Comparison of ENCODE assay signal across 8 cellular contexts in the genomic region with DNA sequence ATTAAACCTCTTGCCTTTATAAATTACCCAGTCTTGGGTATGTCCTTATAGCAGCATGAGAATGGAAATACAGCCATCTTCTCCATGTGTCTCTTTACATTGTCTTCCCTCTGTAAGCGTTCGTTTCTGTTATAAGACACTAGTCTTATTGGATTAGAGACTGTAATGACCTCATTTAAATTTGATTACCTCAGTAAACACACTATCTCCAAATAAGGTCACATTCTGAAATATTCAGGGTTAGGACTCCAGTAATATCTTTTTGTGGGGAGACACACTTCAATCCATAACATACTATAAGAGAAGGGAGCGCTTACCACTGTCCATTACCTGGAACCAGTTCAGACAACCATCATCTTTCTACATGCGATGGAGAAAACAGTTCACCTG. TPM values are rescaled to one million over a fixed set of nuclear protein-coding genes. Genes with fewer than 3 reads are reported as not detected.
A peak's percentile ranks its signal among the peaks of the same experiment; 100 is the strongest.
DNase-seq lines count a peak whose midpoint lies in the region; ATAC-seq, FAIRE-seq and TF ChIP-seq lines count a peak whose summit lies in the region.

No MANE protein-coding gene starts in this region.

- no peak for DNase-seq in activated CD8-positive, alpha-beta memory T cell treated with anti-CD3 and anti-CD28 coated beads, Interleukin-2, amount 10 ng/mL, durations not matched to agents 7 days and 5 days
- no peak for DNase-seq in activated CD8-positive, alpha-beta memory T cell treated with anti-CD3 and anti-CD28 coated beads for 24 hours
- DNase-seq in NCI-H146 (lab: John Stamatoyannopoulos, UW): peak; percentile 54
- DNase-seq in GM12878 (ENCODE audit: low read depth, low spot score): no peak
- no peak for DNase-seq in midbrain (lab: John Stamatoyannopoulos, UW)

- H3K27ac ChIP-seq in GM12878 (ENCODE audit: control insufficient read depth, insufficient read depth): peak overlapping the region; percentile 100

- no peak for TF ChIP-seq RAD21 in GM12878 (IDR thresholded peaks at IDR 0.05; ENCODE audit: insufficient read depth, low read depth, low read length)

- peak overlapping the region; percentile 91 for H3K4me3 Mint-ChIP-seq in activated CD8-positive, alpha-beta memory T cell treated with anti-CD3 and anti-CD28 coated beads, Interleukin-2, amount 10 ng/mL, durations not matched to agents 7 days and 5 days
- H3K4me3 Mint-ChIP-seq in stimulated activated memory B cell treated with anti-CD40 and anti-IgM and Interleukin-4, amounts not matched to agents 10 μg/mL and 1 μg/mL and 100 μg/mL, for 72 hours: peak overlapping the region; percentile 96

- H3K27me3 Mint-ChIP-seq in activated CD8-positive, alpha-beta memory T cell treated with anti-CD3 and anti-CD28 coated beads, Interleukin-2, amount 10 ng/mL, durations not matched to agents 7 days and 5 days: peaks cover 2% of the 10 kb centered on the region
- H3K27me3 Mint-ChIP-seq in stimulated activated memory B cell treated with anti-CD40 and anti-IgM and Interleukin-4, amounts not matched to agents 10 μg/mL and 1 μg/mL and 100 μg/mL, for 72 hours: no peaks in the 10 kb centered on the region

- no peaks in the 10 kb centered on the region; a peak in 1 of 4 replicates for H3K36me3 ChIP-seq in GM12878 (ENCODE audit: control insufficient read depth in 2 of 2, insufficient read depth in 2 of 2, low read length in 1 of 2)

- H3K79me2 ChIP-seq in GM12878 (ENCODE audit: control insufficient read depth, insufficient read depth, low read length): peaks cover 52% of the 10 kb centered on the region

- H3K4me1 Mint-ChIP-seq in activated CD8-positive, alpha-beta memory T cell treated with anti-CD3 and anti-CD28 coated beads, Interleukin-2, amount 10 ng/mL, durations not matched to agents 7 days and 5 days: peaks cover 59% of the 10 kb centered on the region
- H3K4me1 Mint-ChIP-seq in stimulated activated memory B cell treated with anti-CD40 and anti-IgM and Interleukin-4, amounts not matched to agents 10 μg/mL and 1 μg/mL and 100 μg/mL, for 72 hours: peaks cover 71% of the 10 kb centered on the region

- 0% methylated on average over 4 of the region's 4 CpGs for WGBS in GM12878 (ENCODE audit: insufficient coverage, insufficient replicate concordance, low lambda C conversion rate, missing lambda C conversion rate)

- intact Hi-C loops in GM12878 (cut with micrococcal nuclease; ENCODE audit: unreplicated experiment): loop anchor here (1.0 to 10.0 kb wide), 3 partner anchors 97 to 270 kb away; a partner anchor contains a TSS

- in situ Hi-C loops in GM12878 (cut with MboI): no loop called here

- FAIRE-seq in GM12878 (lab: Jason Lieb, UNC): no peak

- POLR2A ChIA-PET in GM12878 (lab: Charles Lee): interaction anchor here (1.0 to 4.8 kb wide), 3 partner anchors 9 to 37 kb away, joined by 3 to 25 read pairs (median 5); no protein-coding TSS in a partner anchor

- no peaks in the 10 kb centered on the region for H3K9me3 Mint-ChIP-seq in activated CD8-positive, alpha-beta memory T cell treated with anti-CD3 and anti-CD28 coated beads, Interleukin-2, amount 10 ng/mL, durations not matched to agents 7 days and 5 days (ENCODE audit: low read depth)
- peaks cover 4% of the 10 kb centered on the region for H3K9me3 Mint-ChIP-seq in stimulated activated memory B cell treated with anti-CD40 and anti-IgM and Interleukin-4, amounts not matched to agents 10 μg/mL and 1 μg/mL and 100 μg/mL, for 72 hours

- CTCF ChIA-PET in activated CD8-positive, alpha-beta memory T cell treated with anti-CD3 and anti-CD28 coated beads, Interleukin-2, amount 10 ng/mL, durations not matched to agents 7 days and 5 days (lab: Charles Lee): interaction anchor here (0.6 to 1.7 kb wide), 6 partner anchors 9 to 169 kb away, joined by 3 to 6 read pairs (median 3); no protein-coding TSS in a partner anchor
- CTCF ChIA-PET in GM12878 (lab: Yijun Ruan, JAX): interaction anchor here (1.3 to 3.3 kb wide), 3 partner anchors 36 to 353 kb away, joined by 4 to 12 read pairs (median 7); no protein-coding TSS in a partner anchor

- RAD21 ChIA-PET in GM12878 (lab: Charles Lee; ENCODE audit: unreplicated experiment): interaction anchor here (0.7 to 5.7 kb wide), 9 partner anchors 10 to 280 kb away, joined by 3 to 36 read pairs (median 4); no protein-coding TSS in a partner anchor

- H3K9ac ChIP-seq in GM12878 (ENCODE audit: control insufficient read depth, insufficient read depth, low read length): peak overlapping the region; percentile 96

- H4K20me1 ChIP-seq in GM12878 (ENCODE audit: control insufficient read depth, insufficient read depth): no peaks in the 10 kb centered on the region

- BruUV-seq in GM12878 (replicated peaks; lab: Mats Ljungman, UMichigan): TSS peak; percentile 96

- SMC1A ChIA-PET in GM12878 (lab: Charles Lee; ENCODE audit: uncharacterized antibody, unreplicated experiment): interaction anchor here (0.8 to 4.7 kb wide), 13 partner anchors 9 to 281 kb away, joined by 3 to 34 read pairs (median 5); no protein-coding TSS in a partner anchor

- no peaks in the 10 kb centered on the region; the same call in 2 of the 3 replicates for H3K9me3 ChIP-seq in GM12878 (replicated peaks; ENCODE audit: control insufficient read depth, insufficient read depth, low read length)

- no peaks in the 10 kb centered on the region for H3K27me3 ChIP-seq in GM12878 (replicated peaks in 1 of 2; ENCODE audit: control insufficient read depth in 2 of 2, insufficient read depth in 2 of 2, low read length in 1 of 2)

- TF ChIP-seq CTCF in GM12878 (IDR thresholded peaks at IDR 0.05 in 2 of 3, conservative IDR thresholded peaks at IDR 0.05 in 1 of 3; ENCODE audit: control insufficient read depth in 2 of 3, extremely low read depth in 1 of 3, insufficient read depth in 1 of 3, low read depth in 3 of 3, low read length in 3 of 3): no peak

- TF ChIP-seq POLR2A in GM12878 (IDR thresholded peaks at IDR 0.05; ENCODE audit: low read depth, low read length): no peak

- H2AFZ ChIP-seq in GM12878 (ENCODE audit: control insufficient read depth, low read depth, low read length): no peak overlapping the region

- H3K4me1 ChIP-seq in GM12878 (ENCODE audit: control insufficient read depth, insufficient read depth, low read length): peaks cover 30% of the 10 kb centered on the region

- TF ChIP-seq EP300 in GM12878 (IDR thresholded peaks at IDR 0.05; ENCODE audit: borderline replicate concordance in 1 of 2, control insufficient read depth in 1 of 2, low read depth in 2 of 2, low read length in 2 of 2): no peak

- peak overlapping the region; percentile 70 for H3K4me2 ChIP-seq in GM12878 (ENCODE audit: control insufficient read depth, insufficient read depth)

- peak; percentile 25 for ATAC-seq in activated CD8-positive, alpha-beta memory T cell treated with anti-CD3 and anti-CD28 coated beads, Interleukin-2, amount 10 ng/mL, durations not matched to agents 7 days and 5 days
- ATAC-seq in GM12878 (peak; percentile 0), GM21529 (IDR thresholded peaks at IDR 0.05; ENCODE audit: unreplicated experiment) (no peak), HG02623 (IDR thresholded peaks at IDR 0.05; ENCODE audit: unreplicated experiment) (no peak)
- ATAC-seq in stimulated activated memory B cell treated with anti-CD40 and anti-IgM and Interleukin-4, amounts not matched to agents 10 μg/mL and 1 μg/mL and 100 μg/mL, for 72 hours: peak; percentile 1

- H3K36me3 Mint-ChIP-seq in activated CD8-positive, alpha-beta memory T cell treated with anti-CD3 and anti-CD28 coated beads, Interleukin-2, amount 10 ng/mL, durations not matched to agents 7 days and 5 days: peaks cover 27% of the 10 kb centered on the region
- peaks cover 25% of the 10 kb centered on the region for H3K36me3 Mint-ChIP-seq in stimulated activated memory B cell treated with anti-CD40 and anti-IgM and Interleukin-4, amounts not matched to agents 10 μg/mL and 1 μg/mL and 100 μg/mL, for 72 hours

- peak overlapping the region; percentile 93 for H3K27ac Mint-ChIP-seq in activated CD8-positive, alpha-beta memory T cell treated with anti-CD3 and anti-CD28 coated beads, Interleukin-2, amount 10 ng/mL, durations not matched to agents 7 days and 5 days
- H3K27ac Mint-ChIP-seq in stimulated activated memory B cell treated with anti-CD40 and anti-IgM and Interleukin-4, amounts not matched to agents 10 μg/mL and 1 μg/mL and 100 μg/mL, for 72 hours: peak overlapping the region; percentile 91

- peak overlapping the region; percentile 88 for H3K4me3 ChIP-seq in GM12878

TF ChIP-seq in GM12878, 131 proteins besides CTCF, POLR2A, EP300 and RAD21 (continues in another document):
- TF ChIP-seq, protein P1, sequence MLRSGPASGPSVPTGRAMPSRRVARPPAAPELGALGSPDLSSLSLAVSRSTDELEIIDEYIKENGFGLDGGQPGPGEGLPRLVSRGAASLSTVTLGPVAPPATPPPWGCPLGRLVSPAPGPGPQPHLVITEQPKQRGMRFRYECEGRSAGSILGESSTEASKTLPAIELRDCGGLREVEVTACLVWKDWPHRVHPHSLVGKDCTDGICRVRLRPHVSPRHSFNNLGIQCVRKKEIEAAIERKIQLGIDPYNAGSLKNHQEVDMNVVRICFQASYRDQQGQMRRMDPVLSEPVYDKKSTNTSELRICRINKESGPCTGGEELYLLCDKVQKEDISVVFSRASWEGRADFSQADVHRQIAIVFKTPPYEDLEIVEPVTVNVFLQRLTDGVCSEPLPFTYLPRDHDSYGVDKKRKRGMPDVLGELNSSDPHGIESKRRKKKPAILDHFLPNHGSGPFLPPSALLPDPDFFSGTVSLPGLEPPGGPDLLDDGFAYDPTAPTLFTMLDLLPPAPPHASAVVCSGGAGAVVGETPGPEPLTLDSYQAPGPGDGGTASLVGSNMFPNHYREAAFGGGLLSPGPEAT (IDR thresholded peaks at IDR 0.05; ENCODE audit: low read depth): 0 out of 2 replicates have a peak, but pooled peaks have one; percentile 3
- TF ChIP-seq FOXK2 (IDR thresholded peaks at IDR 0.05): no peak

RNA-seq across cellular contexts. Expression of a gene that starts 34.3 kb away (rescaled TPM):
- 100 to 1,000 TPM; 111 to 133 TPM for total RNA-seq in activated CD8-positive, alpha-beta memory T cell treated with anti-CD3 and anti-CD28 coated beads, Interleukin-2, amount 10 ng/mL, durations not matched to agents 7 days and 5 days
- total RNA-seq in GM12878 (2013; cell fraction: nucleolus; rRNA removed): 305 and 306 TPM in 2 replicates
- total RNA-seq in GM12878 (2014; rRNA removed) (66.0 and 81.6 TPM in 2 replicates), GM12878 (2014; rRNA removed; fragmentation: Illumina TruSeq; extraction: Trizol) (69.6 and 72.0 TPM in 2 replicates), GM12878 (2021) (74.6 and 87.2 TPM in 2 replicates)
- polyA plus RNA-seq in GM12878 (2011; ENCODE audit: low read depth): 149 TPM
- polyA plus RNA-seq in GM12878 (2011; rRNA removed) (118 and 208 TPM in 2 replicates), GM12878 (2014; fragmentation: Illumina TruSeq; extraction: Trizol) (77.3 and 105 TPM in 2 replicates), GM12878 (2014; fragmentation: Nextera tagmentation; extraction: Ambion mirVana) (10 to 100 TPM; 22.9 to 61.6 TPM), GM12878 (2014; rRNA removed) (68.0 and 84.8 TPM in 2 replicates), GM12878 (2016; fragmentation: Nextera tagmentation; extraction: Ambion mirVana) (100 to 1,000 TPM; 168 to 175 TPM)
- 41.5 and 54.0 TPM in 2 replicates for polyA plus RNA-seq in GM12878 (2011; cell fraction: cytosol; rRNA removed)
- polyA plus RNA-seq in GM12878 (2011; cell fraction: nucleus; rRNA removed): 65.1 and 67.6 TPM in 2 replicates
- polyA plus RNA-seq in GM12878 (2012): 86.3 and 96.9 TPM in 2 replicates
- 47.6 and 61.7 TPM in 2 replicates for polyA minus RNA-seq in GM12878 (2011; rRNA and poly(A)+ RNA removed)
- 20.1 and 26.3 TPM in 2 replicates for polyA minus RNA-seq in GM12878 (2011; cell fraction: cytosol; rRNA and poly(A)+ RNA removed)
- 41.5 and 58.6 TPM in 2 replicates for polyA minus RNA-seq in GM12878 (2011; cell fraction: nucleus; rRNA and poly(A)+ RNA removed)

Comparison
In these comparisons a context has a peak if more than half of its experiments do, and no peak if none do; other contexts are left out.
1. ATAC-seq: peak in activated CD8-positive, alpha-beta memory T cell treated with anti-CD3 and anti-CD28 coated beads, Interleukin-2, amount 10 ng/mL, durations not matched to agents 7 days and 5 days (single experiment), GM12878 (single experiment) and stimulated activated memory B cell treated with anti-CD40 and anti-IgM and Interleukin-4, amounts not matched to agents 10 μg/mL and 1 μg/mL and 100 μg/mL, for 72 hours (single experiment); none in GM21529 (single experiment) and HG02623 (single experiment).